ENCODE assay signal across 35 cellular contexts in the genomic region with DNA sequence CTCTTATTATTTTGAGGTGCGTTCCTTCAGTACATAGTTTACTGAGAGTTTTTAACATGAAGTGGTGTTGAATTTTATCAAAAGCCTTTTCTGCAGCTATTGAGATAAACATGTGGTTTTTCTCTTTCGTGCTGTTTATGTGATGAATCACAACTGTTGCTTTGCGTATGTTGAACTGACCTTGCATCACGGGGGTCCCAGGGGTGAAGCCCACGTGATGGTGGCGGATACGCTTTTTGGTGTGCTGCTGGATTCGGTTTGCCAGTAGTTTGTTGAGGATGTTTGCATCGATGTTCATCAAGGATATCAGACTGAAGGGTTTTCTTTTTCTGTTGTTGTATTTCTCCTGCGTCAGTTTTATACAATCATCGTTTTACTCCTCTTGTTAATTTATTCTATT. TPM values are rescaled to one million over a fixed set of nuclear protein-coding genes. Genes with fewer than 3 reads are reported as not detected.
"Had no signal": no experiment of that assay in that cellular context is flagged by ENCODE, and none has a peak within 500 bp of the region (broad histone marks: within the 10 kb centered on the region; RNA-seq: fewer than 3 reads in every experiment).

No MANE protein-coding gene starts in this region.

- H3K9me3 ChIP-seq: colonic mucosa, esophagus squamous epithelium had no signal

- H3K4me1 ChIP-seq: colonic mucosa, esophagus squamous epithelium had no signal

- H3K27me3 ChIP-seq: brain microvascular endothelial cell, colonic mucosa, esophagus squamous epithelium had no signal

- H3K4me3 ChIP-seq: colonic mucosa, esophagus squamous epithelium had no signal

- ATAC-seq: activated CD4-positive, alpha-beta T cell treated with anti-CD3 and anti-CD28 coated beads for 36 hours; activated CD8-positive, alpha-beta T cell treated with anti-CD3 and anti-CD28 coated beads, Interleukin-2, amount 10 ng/mL, durations not matched to agents 7 days and 5 days; activated T-cell treated with anti-CD3 and anti-CD28 coated beads, Interleukin-2, amount 50 U/mL, for 4 hours; activated T-helper 17 cell treated with anti-CD3 and anti-CD28 coated beads, Interleukin-2, amount 50 U/mL, for 72 hours had no signal

- DNase-seq: activated CD4-positive, alpha-beta memory T cell treated with anti-CD3 and anti-CD28 coated beads for 36 hours; activated CD4-positive, alpha-beta T cell treated with anti-CD3 and anti-CD28 coated beads for 36 hours; activated CD4-positive, alpha-beta T cell treated with anti-CD3 and anti-CD28 coated beads, Interleukin-2, amount 10 ng/mL, durations not matched to agents 24 days and 14 days; activated CD4-positive, CD25-positive, alpha-beta regulatory T cell; activated CD4-positive, CD25-positive, alpha-beta regulatory T cell treated with anti-CD3 and anti-CD28 coated beads, Interleukin-2, amount 50 U/mL, for 72 hours; activated CD8-positive, alpha-beta memory T cell treated with anti-CD3 and anti-CD28 coated beads, Interleukin-2, amount 50 U/mL, for 48 hours; activated CD8-positive, alpha-beta T cell treated with anti-CD3 and anti-CD28 coated beads, Interleukin-2, amount 10 ng/mL, durations not matched to agents 7 days and 5 days; activated effector memory CD4-positive, alpha-beta T cell treated with Interleukin-2 at 50 U/mL for 16 hours; activated gamma-delta T cell treated with Interleukin-2 at 50 U/mL for 16 hours; activated naive CD4-positive, alpha-beta T cell treated with anti-CD3 and anti-CD28 coated beads, Interleukin-2, amount 50 U/mL, for 16 hours; activated naive CD4-positive, alpha-beta T cell treated with Interleukin-2 at 50 U/mL for 16 hours; activated T-cell treated with anti-CD3 and anti-CD28 coated beads for 4 hours; activated T-cell treated with anti-CD3 and anti-CD28 coated beads, Interleukin-2, amount 50 U/mL, for 4 hours; amniotic stem cell; anterior cingulate cortex; brain microvascular endothelial cell; caudate nucleus; colonic mucosa; effector CD8-positive, alpha-beta T cell; esophagus squamous epithelium; foreskin fibroblast; head of caudate nucleus; T-helper 2 cell had no signal

- H3K27ac ChIP-seq: brain microvascular endothelial cell, colonic mucosa, epithelial cell of prostate, esophagus squamous epithelium had no signal

- H3K36me3 ChIP-seq: brain microvascular endothelial cell, colonic mucosa, esophagus squamous epithelium had no signal

RNA-seq across cellular contexts. Expression of a gene that starts 4.6 kb away (rescaled TPM):
- total RNA-seq: activated CD4-positive, alpha-beta memory T cell treated with anti-CD3 and anti-CD28 coated beads for 36 hours; activated CD4-positive, alpha-beta T cell treated with anti-CD3 and anti-CD28 coated beads for 36 hours; activated CD4-positive, alpha-beta T cell treated with anti-CD3 and anti-CD28 coated beads, Interleukin-2, amount 10 ng/mL, durations not matched to agents 24 days and 14 days; activated CD8-positive, alpha-beta T cell treated with anti-CD3 and anti-CD28 coated beads, Interleukin-2, amount 10 ng/mL, durations not matched to agents 7 days and 5 days; activated T-cell treated with anti-CD3 and anti-CD28 coated beads, Interleukin-2, amount 50 U/mL, for 4 hours; activated T-helper 17 cell treated with anti-CD3 and anti-CD28 coated beads, Interleukin-2, amount 50 U/mL, for 72 hours; astrocyte; bronchial epithelial cell; chondrocyte; colonic mucosa; dermis microvascular lymphatic vessel endothelial cell; endothelial cell of umbilical vein; esophagus squamous epithelium; fibroblast of lung; frontal cortex; T-helper 1 cell treated with Interleukin-12 subunit alpha and Interleukin-12 subunit beta and Interleukin-4 antibody, amounts not matched to agents 30 ng/mL and 1 ng/mL, for 36 hours had no signal
- polyA plus RNA-seq: adipose tissue, endothelial cell of umbilical vein, esophagus, fibroblast of lung had no signal

RNA-seq across cellular contexts. Expression of a gene that starts 21.6 kb away (rescaled TPM):
- total RNA-seq: activated CD4-positive, alpha-beta memory T cell treated with anti-CD3 and anti-CD28 coated beads for 36 hours; activated CD4-positive, alpha-beta T cell treated with anti-CD3 and anti-CD28 coated beads for 36 hours; activated CD4-positive, alpha-beta T cell treated with anti-CD3 and anti-CD28 coated beads, Interleukin-2, amount 10 ng/mL, durations not matched to agents 24 days and 14 days; activated CD8-positive, alpha-beta T cell treated with anti-CD3 and anti-CD28 coated beads, Interleukin-2, amount 10 ng/mL, durations not matched to agents 7 days and 5 days; activated T-cell treated with anti-CD3 and anti-CD28 coated beads, Interleukin-2, amount 50 U/mL, for 4 hours; activated T-helper 17 cell treated with anti-CD3 and anti-CD28 coated beads, Interleukin-2, amount 50 U/mL, for 72 hours; astrocyte; bronchial epithelial cell; chondrocyte; colonic mucosa; dermis microvascular lymphatic vessel endothelial cell; endothelial cell of umbilical vein; esophagus squamous epithelium; fibroblast of lung; frontal cortex; T-helper 1 cell treated with Interleukin-12 subunit alpha and Interleukin-12 subunit beta and Interleukin-4 antibody, amounts not matched to agents 30 ng/mL and 1 ng/mL, for 36 hours had no signal
- polyA plus RNA-seq: adipose tissue, endothelial cell of umbilical vein, esophagus, fibroblast of lung had no signal
